ENCODE assay signal across 11 cellular contexts in the genomic region with DNA sequence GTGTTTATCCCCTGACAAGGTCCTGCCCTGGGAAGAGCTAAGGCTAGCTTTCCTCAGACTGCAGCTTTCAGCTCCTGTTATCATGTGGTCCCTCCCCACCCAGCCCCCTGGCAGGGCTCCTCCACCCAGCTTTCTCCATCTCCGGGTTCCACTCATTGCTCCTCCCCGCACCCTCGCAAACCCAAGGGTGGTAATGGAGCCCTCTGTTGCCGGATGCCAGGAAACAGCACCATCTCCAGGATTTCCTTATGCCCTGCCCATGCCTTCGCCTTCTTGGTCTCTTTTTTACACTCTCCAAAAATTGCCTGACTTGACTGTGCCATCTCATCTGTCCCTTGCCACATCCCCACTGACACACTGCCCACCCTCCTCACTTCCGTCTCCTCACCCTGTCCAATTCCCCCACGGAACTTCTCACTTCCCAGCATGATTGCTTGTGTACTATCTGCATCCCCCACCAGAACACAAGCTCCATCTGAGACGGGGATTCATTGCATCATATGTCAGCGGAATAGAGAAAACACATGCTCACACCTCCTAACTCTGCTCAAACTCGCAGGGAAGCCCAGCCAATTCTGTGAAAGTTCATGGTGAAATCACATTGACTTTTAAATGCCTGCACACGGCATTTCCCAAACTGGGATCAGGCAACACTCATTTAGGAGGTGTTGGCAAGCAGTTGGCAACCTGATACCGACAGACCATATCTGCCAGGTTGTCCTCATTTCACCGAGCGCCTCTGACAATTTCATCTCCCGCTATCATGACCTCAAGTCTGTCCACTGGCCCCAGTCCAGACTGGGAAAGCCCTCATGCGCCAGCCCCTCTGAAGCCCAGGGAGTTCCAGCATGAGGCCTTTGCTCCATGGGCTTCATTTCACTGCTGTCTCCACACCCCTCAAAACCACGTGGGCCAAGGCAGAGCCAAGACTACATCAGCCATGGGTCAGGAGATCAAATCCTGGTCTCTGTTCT.
DNase-seq lines count a peak whose midpoint lies in the region; ATAC-seq and TF ChIP-seq lines count a peak whose summit lies in the region.
"Had no signal": no experiment of that assay in that cellular context is flagged by ENCODE, and none has a peak within 500 bp of the region (broad histone marks: within the 10 kb centered on the region; RNA-seq: fewer than 3 reads in every experiment).

No MANE protein-coding gene starts in this region.

- H3K4me1 ChIP-seq in gastroesophageal sphincter = peaks cover 0 to 36% (median 13%) of the 10 kb centered on the region in 3 donors
- peaks cover 52% of the 10 kb centered on the region for H3K4me1 ChIP-seq in psoas muscle
- H3K4me1 ChIP-seq: transverse colon had no signal

- H3K36me3 ChIP-seq in gastroesophageal sphincter (no peaks in the 10 kb centered on the region), psoas muscle (ENCODE audit: insufficient read depth in 1 of 2, low read depth in 1 of 2) (no peaks in the 10 kb centered on the region)
- H3K36me3 ChIP-seq: transverse colon had no signal

- no peak for ATAC-seq in activated CD8-positive, alpha-beta memory T cell treated with anti-CD3 and anti-CD28 coated beads, Interleukin-2, amount 10 ng/mL, durations not matched to agents 7 days and 5 days
- ATAC-seq in gastroesophageal sphincter = peak; percentile 81
- peak; percentile 51 to 69 (median 60) for ATAC-seq in psoas muscle
- ATAC-seq in GM21390 (IDR thresholded peaks at IDR 0.05; ENCODE audit: unreplicated experiment) = no peak

- no peak overlapping the region for H3K4me3 ChIP-seq in gastroesophageal sphincter
- H3K4me3 ChIP-seq in psoas muscle = no peak overlapping the region
- H3K4me3 ChIP-seq: transverse colon had no signal

- CTCF ChIA-PET in activated CD8-positive, alpha-beta memory T cell treated with anti-CD3 and anti-CD28 coated beads, Interleukin-2, amount 10 ng/mL, durations not matched to agents 7 days and 5 days (lab: Charles Lee) = no interaction called here

- H3K9me3 Mint-ChIP-seq in activated CD8-positive, alpha-beta memory T cell treated with anti-CD3 and anti-CD28 coated beads, Interleukin-2, amount 10 ng/mL, durations not matched to agents 7 days and 5 days (ENCODE audit: low read depth) = no peaks in the 10 kb centered on the region
- H3K9me3 Mint-ChIP-seq in activated T-cell treated with anti-CD3 and anti-CD28 coated beads, Interleukin-2, amount 50 U/mL, for 24 hours = no peaks in the 10 kb centered on the region

- TF ChIP-seq EP300 in gastroesophageal sphincter (IDR thresholded peaks at IDR 0.05) = no peak

- 29 to 41% methylated on average over 10 to 11 of the region's 17 CpGs for whole genome bisulfite sequencing in gastroesophageal sphincter (ENCODE audit: low coverage in 1 of 2), 2 donors
- 13 to 16% (median 15%) methylated on average over 17 of the region's 17 CpGs for WGBS in psoas muscle, 3 donors

- TF ChIP-seq CTCF in gastroesophageal sphincter (IDR thresholded peaks at IDR 0.05) = no peak
- peak; percentile 15 for TF ChIP-seq CTCF in psoas muscle (IDR thresholded peaks at IDR 0.05)

- no peaks in the 10 kb centered on the region for H3K27me3 Mint-ChIP-seq in activated CD8-positive, alpha-beta memory T cell treated with anti-CD3 and anti-CD28 coated beads, Interleukin-2, amount 10 ng/mL, durations not matched to agents 7 days and 5 days
- peaks cover 38% of the 10 kb centered on the region for H3K27me3 Mint-ChIP-seq in activated T-cell treated with anti-CD3 and anti-CD28 coated beads, Interleukin-2, amount 50 U/mL, for 24 hours

- no peaks in the 10 kb centered on the region for H3K4me1 Mint-ChIP-seq in activated CD8-positive, alpha-beta memory T cell treated with anti-CD3 and anti-CD28 coated beads, Interleukin-2, amount 10 ng/mL, durations not matched to agents 7 days and 5 days
- H3K4me1 Mint-ChIP-seq in activated T-cell treated with anti-CD3 and anti-CD28 coated beads, Interleukin-2, amount 50 U/mL, for 24 hours (ENCODE audit: low read depth) = no peaks in the 10 kb centered on the region

- peak overlapping the region in 3 of 4 donors; percentile 24 to 57 (median 35) for H3K27ac ChIP-seq in gastroesophageal sphincter
- peak overlapping the region; percentile 93 for H3K27ac ChIP-seq in psoas muscle
- H3K27ac ChIP-seq: transverse colon had no signal

- DNase-seq in Daoy (ENCODE audit: low read depth) = peak; percentile 67
- DNase-seq in activated CD8-positive, alpha-beta memory T cell treated with anti-CD3 and anti-CD28 coated beads, Interleukin-2, amount 10 ng/mL, durations not matched to agents 7 days and 5 days = peak; percentile 19
- DNase-seq in psoas muscle = peak; percentile 88 to 91
- DNase-seq in activated T-cell treated with anti-CD3 and anti-CD28 coated beads, Interleukin-2, amount 50 U/mL, for 24 hours = no peak
- DNase-seq in NCI-H524 treated with DMSO at 0.1 percent for 48 hours (lab: John Stamatoyannopoulos, UW) = no peak
- DNase-seq in activated naive CD4-positive, alpha-beta T cell treated with Interleukin-2 at 50 U/mL for 16 hours = no peak
- DNase-seq: activated CD4-positive, alpha-beta T cell treated with anti-CD3 and anti-CD28 coated beads for 1 hour; NCI-H1417 treated with DMSO at 0.1 percent for 48 hours; transverse colon had no signal

- TF ChIP-seq POLR2A in gastroesophageal sphincter (IDR thresholded peaks at IDR 0.05) = no peak

- intact Hi-C loops in psoas muscle (cut with DNase I) = loop anchor here in 1 of 2 donors (10.0 kb wide), 1 partner anchor 1288 kb away; a partner anchor contains a TSS

- H3K9me3 ChIP-seq in gastroesophageal sphincter = no peaks in the 10 kb centered on the region
- no peaks in the 10 kb centered on the region for H3K9me3 ChIP-seq in psoas muscle
- H3K9me3 ChIP-seq: transverse colon had no signal

- no peaks in the 10 kb centered on the region for H3K36me3 Mint-ChIP-seq in activated CD8-positive, alpha-beta memory T cell treated with anti-CD3 and anti-CD28 coated beads, Interleukin-2, amount 10 ng/mL, durations not matched to agents 7 days and 5 days
- H3K36me3 Mint-ChIP-seq in activated T-cell treated with anti-CD3 and anti-CD28 coated beads, Interleukin-2, amount 50 U/mL, for 24 hours (ENCODE audit: low read depth) = no peaks in the 10 kb centered on the region

- no peak overlapping the region for H3K4me3 Mint-ChIP-seq in activated CD8-positive, alpha-beta memory T cell treated with anti-CD3 and anti-CD28 coated beads, Interleukin-2, amount 10 ng/mL, durations not matched to agents 7 days and 5 days
- no peak overlapping the region for H3K4me3 Mint-ChIP-seq in activated T-cell treated with anti-CD3 and anti-CD28 coated beads, Interleukin-2, amount 50 U/mL, for 24 hours

- H3K27ac Mint-ChIP-seq in activated CD8-positive, alpha-beta memory T cell treated with anti-CD3 and anti-CD28 coated beads, Interleukin-2, amount 10 ng/mL, durations not matched to agents 7 days and 5 days = no peak overlapping the region
- H3K27ac Mint-ChIP-seq in activated T-cell treated with anti-CD3 and anti-CD28 coated beads, Interleukin-2, amount 50 U/mL, for 24 hours = no peak overlapping the region

- peaks cover 42% of the 10 kb centered on the region for H3K27me3 ChIP-seq in gastroesophageal sphincter
- H3K27me3 ChIP-seq in psoas muscle (ENCODE audit: insufficient read depth in 3 of 3, low read length in 2 of 3) = no peaks in the 10 kb centered on the region

Comparison
In these comparisons a context has a peak if more than half of its experiments do, and no peak if none do; other contexts are left out.
1. DNase-seq: peak in Daoy (single experiment), activated CD8-positive, alpha-beta memory T cell treated with anti-CD3 and anti-CD28 coated beads, Interleukin-2, amount 10 ng/mL, durations not matched to agents 7 days and 5 days (single experiment) and psoas muscle (2 of 2); none in activated T-cell treated with anti-CD3 and anti-CD28 coated beads, Interleukin-2, amount 50 U/mL, for 24 hours (single experiment), NCI-H524 treated with DMSO at 0.1 percent for 48 hours (single experiment) and activated naive CD4-positive, alpha-beta T cell treated with Interleukin-2 at 50 U/mL for 16 hours (single experiment).
2. ATAC-seq: peak in gastroesophageal sphincter (single experiment) and psoas muscle (4 of 4); none in activated CD8-positive, alpha-beta memory T cell treated with anti-CD3 and anti-CD28 coated beads, Interleukin-2, amount 10 ng/mL, durations not matched to agents 7 days and 5 days (single experiment) and GM21390 (single experiment).